Comparison of ENCODE assay signal across 28 cellular contexts in the genomic region with DNA sequence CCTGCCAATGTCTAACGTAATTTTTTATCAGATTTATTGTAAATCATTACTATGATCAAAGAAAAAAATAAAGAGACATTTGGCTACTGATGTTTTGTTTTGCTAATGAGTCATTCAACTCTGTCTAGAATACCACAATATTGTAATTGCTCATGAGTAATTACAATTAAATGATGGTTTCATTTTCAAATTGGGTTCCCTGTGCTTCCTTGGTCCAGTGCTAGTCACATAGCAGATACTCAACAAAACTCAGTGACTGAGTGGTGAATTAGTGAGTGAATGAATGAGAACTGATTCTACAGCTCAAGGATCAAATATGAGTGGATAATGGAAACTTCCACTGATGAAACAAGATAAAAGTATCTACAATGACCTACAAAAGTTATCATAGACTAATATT.
A peak's percentile ranks its signal among the peaks of the same experiment; 100 is the strongest.
DNase-seq lines count a peak whose midpoint lies in the region; ATAC-seq, FAIRE-seq and TF ChIP-seq lines count a peak whose summit lies in the region.
"Had no signal": no experiment of that assay in that cellular context is flagged by ENCODE, and none has a peak within 500 bp of the region (broad histone marks: within the 10 kb centered on the region; RNA-seq: fewer than 3 reads in every experiment).

No MANE protein-coding gene starts in this region.

- WGBS in GM12878 (ENCODE audit: insufficient coverage, insufficient replicate concordance, low lambda C conversion rate, missing lambda C conversion rate) = 0% methylated on average over 1 of the region's 1 CpG

- no peak overlapping the region for H3K4me3 Mint-ChIP-seq in activated CD4-positive, alpha-beta T cell treated with anti-CD3 and anti-CD28 coated beads for 36 hours
- H3K4me3 Mint-ChIP-seq in stimulated activated effector memory CD8-positive, alpha-beta T cell treated with anti-CD3 and anti-CD28 coated beads, Interleukin-12 subunit alpha, Interleukin-12 subunit beta, amount 100 ng/mL, for 72 hours = no peak overlapping the region
- no peak overlapping the region for H3K4me3 Mint-ChIP-seq in CD8-positive, alpha-beta T cell
- H3K4me3 Mint-ChIP-seq: activated CD4-positive, alpha-beta T cell treated with anti-CD3 and anti-CD28 coated beads, Interleukin-2, amount 10 ng/mL, durations not matched to agents 7 days and 5 days; activated naive CD8-positive, alpha-beta T cell treated with anti-CD3 and anti-CD28 coated beads, Interleukin-2, amount 50 U/mL, for 24 hours; H9; T-cell had no signal

- H3K27ac Mint-ChIP-seq in activated CD4-positive, alpha-beta T cell treated with anti-CD3 and anti-CD28 coated beads for 36 hours = no peak overlapping the region
- H3K27ac Mint-ChIP-seq in stimulated activated effector memory CD8-positive, alpha-beta T cell treated with anti-CD3 and anti-CD28 coated beads, Interleukin-12 subunit alpha, Interleukin-12 subunit beta, amount 100 ng/mL, for 72 hours = no peak overlapping the region
- no peak overlapping the region for H3K27ac Mint-ChIP-seq in CD8-positive, alpha-beta T cell
- H3K27ac Mint-ChIP-seq: activated CD4-positive, alpha-beta T cell treated with anti-CD3 and anti-CD28 coated beads, Interleukin-2, amount 10 ng/mL, durations not matched to agents 7 days and 5 days; activated naive CD8-positive, alpha-beta T cell treated with anti-CD3 and anti-CD28 coated beads, Interleukin-2, amount 50 U/mL, for 24 hours; H9; T-cell had no signal

- H4K20me1 ChIP-seq in GM12878 (ENCODE audit: control insufficient read depth, insufficient read depth) = no peaks in the 10 kb centered on the region

- no peak for TF ChIP-seq POLR2A in GM12878 (IDR thresholded peaks at IDR 0.05; ENCODE audit: low read depth, low read length)

- no peak overlapping the region for H3K9ac ChIP-seq in GM12878 (ENCODE audit: control insufficient read depth, insufficient read depth, low read length)

- no peak overlapping the region for H3K4me2 ChIP-seq in GM12878 (ENCODE audit: control insufficient read depth, insufficient read depth)

- H3K36me3 Mint-ChIP-seq in activated CD4-positive, alpha-beta T cell treated with anti-CD3 and anti-CD28 coated beads for 36 hours (ENCODE audit: low read depth) = no peaks in the 10 kb centered on the region
- H3K36me3 Mint-ChIP-seq in stimulated activated effector memory CD8-positive, alpha-beta T cell treated with anti-CD3 and anti-CD28 coated beads, Interleukin-12 subunit alpha, Interleukin-12 subunit beta, amount 100 ng/mL, for 72 hours = no peaks in the 10 kb centered on the region
- H3K36me3 Mint-ChIP-seq in CD8-positive, alpha-beta T cell = no peaks in the 10 kb centered on the region
- H3K36me3 Mint-ChIP-seq: T-cell had no signal

- POLR2A ChIA-PET in activated CD4-positive, alpha-beta T cell treated with anti-CD3 and anti-CD28 coated beads for 36 hours (lab: Charles Lee) = no interaction called here
- POLR2A ChIA-PET in GM12878 (lab: Charles Lee) = no interaction called here
- POLR2A ChIA-PET in CD8-positive, alpha-beta T cell (lab: Charles Lee) = no interaction called here

- H3K27me3 Mint-ChIP-seq in activated CD4-positive, alpha-beta T cell treated with anti-CD3 and anti-CD28 coated beads for 36 hours = peaks cover 6% of the 10 kb centered on the region
- H3K27me3 Mint-ChIP-seq in CD8-positive, alpha-beta T cell (ENCODE audit: low read depth) = no peaks in the 10 kb centered on the region
- H3K27me3 Mint-ChIP-seq: activated CD4-positive, alpha-beta T cell treated with anti-CD3 and anti-CD28 coated beads, Interleukin-2, amount 10 ng/mL, durations not matched to agents 7 days and 5 days; activated naive CD8-positive, alpha-beta T cell treated with anti-CD3 and anti-CD28 coated beads, Interleukin-2, amount 50 U/mL, for 24 hours; T-cell had no signal

- no peaks in the 10 kb centered on the region for H3K4me1 ChIP-seq in GM12878 (ENCODE audit: control insufficient read depth, insufficient read depth, low read length)
- H3K4me1 ChIP-seq in CD8-positive, alpha-beta T cell (ENCODE audit: insufficient read depth, low read length) = no peaks in the 10 kb centered on the region

- TF ChIP-seq CTCF in GM12878 (IDR thresholded peaks at IDR 0.05 in 2 of 3, conservative IDR thresholded peaks at IDR 0.05 in 1 of 3; ENCODE audit: control insufficient read depth in 2 of 3, extremely low read depth in 1 of 3, insufficient read depth in 1 of 3, low read depth in 3 of 3, low read length in 3 of 3) = no peak
- TF ChIP-seq CTCF in CD8-positive, alpha-beta T cell (IDR thresholded peaks at IDR 0.05) = no peak

- no peak for DNase-seq in activated CD4-positive, alpha-beta T cell treated with anti-CD3 and anti-CD28 coated beads for 36 hours
- DNase-seq in activated CD4-positive, alpha-beta T cell treated with anti-CD3 and anti-CD28 coated beads for 1 hour = no peak
- DNase-seq in GM12878 (ENCODE audit: low read depth, low spot score) (no peak), SHP77 treated with DMSO at 0.1 percent for 48 hours (lab: John Stamatoyannopoulos, UW) (no peak)
- DNase-seq in stimulated activated effector memory CD8-positive, alpha-beta T cell treated with anti-CD3 and anti-CD28 coated beads, Interleukin-12 subunit alpha, Interleukin-12 subunit beta, amount 100 ng/mL, for 72 hours (ENCODE audit: low spot score in 2 of 2) = no peak
- DNase-seq in CD8-positive, alpha-beta T cell = no peak
- DNase-seq: 8988T; activated CD4-positive, alpha-beta T cell treated with anti-CD3 and anti-CD28 coated beads, Interleukin-2, amount 10 ng/mL, durations not matched to agents 7 days and 5 days; activated CD8-positive, alpha-beta memory T cell treated with anti-CD3 and anti-CD28 coated beads, Interleukin-2, amount 50 U/mL, for 4 hours; activated naive CD8-positive, alpha-beta T cell treated with anti-CD3 and anti-CD28 coated beads, Interleukin-2, amount 50 U/mL, for 24 hours; AML-193; DMS79 treated with DMSO at 0.1 percent for 48 hours; H9; hippocampal formation; NCI-H1417 treated with DMSO at 0.1 percent for 48 hours; NCI-H526 treated with DMSO at 0.1 percent for 48 hours; nucleus accumbens; retina; Right ventricle myocardium superior; stimulated activated CD4-positive, alpha-beta T cell treated with anti-CD3 and anti-CD28 coated beads, Interleukin-4, amount 100 ng/mL, for 4 hours; substantia nigra; T-cell had no signal

- no TSS peak for BruUV-seq in GM12878 (replicated peaks; lab: Mats Ljungman, UMichigan)

- no peak for TF ChIP-seq RAD21 in GM12878 (IDR thresholded peaks at IDR 0.05; ENCODE audit: insufficient read depth, low read depth, low read length)

- no peak for TF ChIP-seq EP300 in GM12878 (IDR thresholded peaks at IDR 0.05; ENCODE audit: borderline replicate concordance in 1 of 2, control insufficient read depth in 1 of 2, low read depth in 2 of 2, low read length in 2 of 2)

- in situ Hi-C loops in GM12878 (cut with MboI) = no loop called here

- SMC1A ChIA-PET in GM12878 (lab: Charles Lee; ENCODE audit: uncharacterized antibody, unreplicated experiment) = interaction anchor here (1.1 kb wide), 1 partner anchor 17 kb away, joined by 4 read pairs; no protein-coding TSS in a partner anchor

- H2AFZ ChIP-seq in GM12878 (ENCODE audit: control insufficient read depth, low read depth, low read length) = no peak overlapping the region

- no peak overlapping the region for H3K27ac ChIP-seq in GM12878 (ENCODE audit: control insufficient read depth, insufficient read depth)
- no peak overlapping the region for H3K27ac ChIP-seq in CD8-positive, alpha-beta T cell (ENCODE audit: low read depth, low read length)

- CTCF ChIA-PET in activated CD4-positive, alpha-beta T cell treated with anti-CD3 and anti-CD28 coated beads for 36 hours (lab: Charles Lee) = no interaction called here
- CTCF ChIA-PET in GM12878 (lab: Yijun Ruan, JAX) = interaction anchor here (1.5 kb wide), 1 partner anchor 161 kb away, joined by 3 read pairs; no protein-coding TSS in a partner anchor
- CTCF ChIA-PET in CD8-positive, alpha-beta T cell (lab: Charles Lee) = no interaction called here

- RAD21 ChIA-PET in GM12878 (lab: Charles Lee; ENCODE audit: unreplicated experiment) = no interaction called here

- FAIRE-seq in GM12878 (lab: Jason Lieb, UNC) = no peak
- FAIRE-seq: endometrium, HepG2, islet of Langerhans, urothelium cell line had no signal

- peak; percentile 26 for ATAC-seq in activated CD4-positive, alpha-beta T cell treated with anti-CD3 and anti-CD28 coated beads for 36 hours
- peak; percentile 41 for ATAC-seq in HG03521 (IDR thresholded peaks at IDR 0.05; ENCODE audit: unreplicated experiment)
- peak; percentile 63 for ATAC-seq in GM12878
- ATAC-seq in stimulated activated effector memory CD8-positive, alpha-beta T cell treated with anti-CD3 and anti-CD28 coated beads, Interleukin-12 subunit alpha, Interleukin-12 subunit beta, amount 100 ng/mL, for 72 hours = peak; percentile 44
- no peak for ATAC-seq in CD8-positive, alpha-beta T cell
- ATAC-seq in GM18517 (IDR thresholded peaks at IDR 0.05; ENCODE audit: unreplicated experiment) = no peak
- ATAC-seq: activated naive CD8-positive, alpha-beta T cell treated with anti-CD3 and anti-CD28 coated beads, Interleukin-2, amount 50 U/mL, for 24 hours; HepG2; T-cell had no signal

- H3K79me2 ChIP-seq in GM12878 (ENCODE audit: control insufficient read depth, insufficient read depth, low read length) = no peaks in the 10 kb centered on the region

- H3K9me3 Mint-ChIP-seq in activated CD4-positive, alpha-beta T cell treated with anti-CD3 and anti-CD28 coated beads for 36 hours (ENCODE audit: low read depth) = no peaks in the 10 kb centered on the region
- H3K9me3 Mint-ChIP-seq in stimulated activated effector memory CD8-positive, alpha-beta T cell treated with anti-CD3 and anti-CD28 coated beads, Interleukin-12 subunit alpha, Interleukin-12 subunit beta, amount 100 ng/mL, for 72 hours = no peaks in the 10 kb centered on the region
- no peaks in the 10 kb centered on the region for H3K9me3 Mint-ChIP-seq in CD8-positive, alpha-beta T cell
- H3K9me3 Mint-ChIP-seq: activated CD4-positive, alpha-beta T cell treated with anti-CD3 and anti-CD28 coated beads, Interleukin-2, amount 10 ng/mL, durations not matched to agents 7 days and 5 days; activated naive CD8-positive, alpha-beta T cell treated with anti-CD3 and anti-CD28 coated beads, Interleukin-2, amount 50 U/mL, for 24 hours; H9; T-cell had no signal

- H3K4me1 Mint-ChIP-seq in activated CD4-positive, alpha-beta T cell treated with anti-CD3 and anti-CD28 coated beads for 36 hours = no peaks in the 10 kb centered on the region
- H3K4me1 Mint-ChIP-seq in stimulated activated effector memory CD8-positive, alpha-beta T cell treated with anti-CD3 and anti-CD28 coated beads, Interleukin-12 subunit alpha, Interleukin-12 subunit beta, amount 100 ng/mL, for 72 hours = no peaks in the 10 kb centered on the region
- no peaks in the 10 kb centered on the region for H3K4me1 Mint-ChIP-seq in CD8-positive, alpha-beta T cell (ENCODE audit: low read depth)
- H3K4me1 Mint-ChIP-seq: activated CD4-positive, alpha-beta T cell treated with anti-CD3 and anti-CD28 coated beads, Interleukin-2, amount 10 ng/mL, durations not matched to agents 7 days and 5 days; activated naive CD8-positive, alpha-beta T cell treated with anti-CD3 and anti-CD28 coated beads, Interleukin-2, amount 50 U/mL, for 24 hours; T-cell had no signal

- no peaks in the 10 kb centered on the region for H3K36me3 ChIP-seq in GM12878 (ENCODE audit: control insufficient read depth in 2 of 2, insufficient read depth in 2 of 2, low read length in 1 of 2)
- no peaks in the 10 kb centered on the region for H3K36me3 ChIP-seq in CD8-positive, alpha-beta T cell (ENCODE audit: insufficient read depth, low read length)

- no peaks in the 10 kb centered on the region for H3K27me3 ChIP-seq in GM12878 (replicated peaks in 1 of 2; ENCODE audit: control insufficient read depth in 2 of 2, insufficient read depth in 2 of 2, low read length in 1 of 2)
- no peaks in the 10 kb centered on the region for H3K27me3 ChIP-seq in CD8-positive, alpha-beta T cell (ENCODE audit: insufficient read depth, low read length)

- no peak overlapping the region for H3K4me3 ChIP-seq in GM12878
- H3K4me3 ChIP-seq in CD8-positive, alpha-beta T cell (ENCODE audit: low read depth, low read length) = no peak overlapping the region

- intact Hi-C loops in activated CD4-positive, alpha-beta T cell treated with anti-CD3 and anti-CD28 coated beads for 36 hours (cut with DNase I, micrococcal nuclease) = no loop called here
- intact Hi-C loops in GM12878 (cut with micrococcal nuclease; ENCODE audit: unreplicated experiment) = no loop called here
- intact Hi-C loops in CD8-positive, alpha-beta T cell (cut with DNase I, micrococcal nuclease) = no loop called here

- no peaks in the 10 kb centered on the region for H3K9me3 ChIP-seq in GM12878 (replicated peaks; ENCODE audit: control insufficient read depth, insufficient read depth, low read length)
- no peaks in the 10 kb centered on the region for H3K9me3 ChIP-seq in CD8-positive, alpha-beta T cell (ENCODE audit: low read length)

Comparison
In these comparisons a context has a peak if more than half of its experiments do, and no peak if none do; other contexts are left out.
1. ATAC-seq: peak in activated CD4-positive, alpha-beta T cell treated with anti-CD3 and anti-CD28 coated beads for 36 hours (single experiment), HG03521 (single experiment), GM12878 (single experiment) and stimulated activated effector memory CD8-positive, alpha-beta T cell treated with anti-CD3 and anti-CD28 coated beads, Interleukin-12 subunit alpha, Interleukin-12 subunit beta, amount 100 ng/mL, for 72 hours (single experiment); none in CD8-positive, alpha-beta T cell (single experiment) and GM18517 (single experiment).